12 cellular contexts compared by ENCODE assay signal in the genomic region with DNA sequence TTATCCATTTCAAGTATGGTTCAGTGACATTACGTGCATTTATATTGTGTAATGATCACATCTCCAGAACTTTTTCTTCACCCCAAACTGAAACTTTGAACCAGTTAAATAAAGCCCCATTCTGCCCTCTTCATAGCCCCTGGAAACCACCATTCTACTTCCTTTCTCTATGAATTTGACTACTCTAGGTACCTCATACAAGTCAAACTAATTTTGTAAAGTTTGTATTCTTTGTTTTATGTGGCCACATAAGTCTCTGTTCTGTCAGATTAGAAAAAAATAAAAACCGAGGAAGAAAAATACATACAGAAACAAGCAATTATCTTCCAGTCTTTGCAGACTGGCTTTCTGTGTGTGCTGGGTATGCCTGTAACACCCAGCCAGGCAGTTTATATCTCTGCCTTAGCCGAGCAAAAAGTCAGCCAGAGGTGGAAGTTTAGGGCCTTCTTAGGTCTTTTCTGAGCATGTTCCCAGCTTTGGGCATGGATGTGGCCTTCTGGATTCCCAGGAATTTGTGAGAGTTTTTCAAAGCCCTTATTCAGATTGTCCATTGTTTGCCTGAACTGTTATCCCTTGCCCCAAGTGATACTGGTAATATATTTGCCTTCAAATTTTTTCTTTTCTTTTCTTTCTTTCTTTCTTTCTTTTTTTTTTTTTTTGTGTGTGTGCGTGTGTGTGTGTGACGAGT. TPM values are rescaled to one million over a fixed set of nuclear protein-coding genes. Genes with fewer than 3 reads are reported as not detected.
A peak's percentile ranks its signal among the peaks of the same experiment; 100 is the strongest.
DNase-seq lines count a peak whose midpoint lies in the region; ATAC-seq and TF ChIP-seq lines count a peak whose summit lies in the region.
"Had no signal": no experiment of that assay in that cellular context is flagged by ENCODE, and none has a peak within 500 bp of the region (broad histone marks: within the 10 kb centered on the region; RNA-seq: fewer than 3 reads in every experiment).

No MANE protein-coding gene starts in this region.

- H3K4me3 Mint-ChIP-seq in activated T-cell treated with anti-CD3 and anti-CD28 coated beads, Interleukin-2, amount 50 U/mL, for 4 hours, result peak overlapping the region; percentile 10
- no peak overlapping the region for H3K4me3 Mint-ChIP-seq in mesothelial cell of epicardium

- peak in 1 of 2 donors; percentile 46 for ATAC-seq in activated T-cell treated with anti-CD3 and anti-CD28 coated beads, Interleukin-2, amount 50 U/mL, for 4 hours
- ATAC-seq in HG02884 (IDR thresholded peaks at IDR 0.05; ENCODE audit: unreplicated experiment), result peak; percentile 56
- ATAC-seq in stimulated activated naive CD8-positive, alpha-beta T cell treated with anti-CD3 and anti-CD28 coated beads, Interleukin-15, Interleukin-2, amounts not matched to agents 100 U/mL and 50 U/mL, for 24 hours, result peak; percentile 28
- ATAC-seq: A549 had no signal

- no peaks in the 10 kb centered on the region for H3K27me3 Mint-ChIP-seq in activated T-cell treated with anti-CD3 and anti-CD28 coated beads, Interleukin-2, amount 50 U/mL, for 4 hours (ENCODE audit: low read depth)
- H3K27me3 Mint-ChIP-seq in mesothelial cell of epicardium (ENCODE audit: low read depth), result no peaks in the 10 kb centered on the region

- H4K20me1 ChIP-seq in OCI-LY7 (ENCODE audit: insufficient read depth, low read length), result no peaks in the 10 kb centered on the region

- POLR2A ChIA-PET in OCI-LY7 (lab: Charles Lee) (interaction anchor here (0.7 kb wide), 2 partner anchors 179 to 1256 kb away, joined by 3 to 4 read pairs; no protein-coding TSS in a partner anchor), GM10248 (lab: Yijun Ruan, JAX) (no interaction called here)

- H3K4me2 ChIP-seq in OCI-LY7 (ENCODE audit: low read length), result 0 out of 2 replicates have a peak overlapping the region, but pooled peaks have one; percentile 14
- H3K4me2 ChIP-seq: A549 had no signal

- CTCF ChIA-PET in OCI-LY7 (lab: Charles Lee; ENCODE audit: unreplicated experiment), result no interaction called here
- CTCF ChIA-PET in GM10248 (lab: Yijun Ruan, JAX), result no interaction called here

- no peaks in the 10 kb centered on the region for H3K36me3 Mint-ChIP-seq in activated T-cell treated with anti-CD3 and anti-CD28 coated beads, Interleukin-2, amount 50 U/mL, for 4 hours (ENCODE audit: insufficient read depth)
- H3K36me3 Mint-ChIP-seq in mesothelial cell of epicardium, result no peaks in the 10 kb centered on the region

- peaks cover 40% of the 10 kb centered on the region for H3K4me1 ChIP-seq in OCI-LY7 (ENCODE audit: insufficient read depth, low read length, poor library complexity, severe bottlenecking)

- no TSS peak for BruUV-seq in OCI-LY7 (replicated peaks; lab: Mats Ljungman, UMichigan)

- H3K79me2 ChIP-seq in OCI-LY7 (ENCODE audit: insufficient read depth, low read depth, low read length), result no peaks in the 10 kb centered on the region

- no peak overlapping the region for H3K27ac ChIP-seq in OCI-LY7 (ENCODE audit: low read depth, low read length, poor library complexity, severe bottlenecking)
- H3K27ac ChIP-seq: A549, GM23248 had no signal

- peak overlapping the region; percentile 79 for H2AFZ ChIP-seq in OCI-LY7 (ENCODE audit: low read length)
- H2AFZ ChIP-seq: GM23248 had no signal

- intact Hi-C loops in OCI-LY7 (cut with micrococcal nuclease; ENCODE audit: unreplicated experiment), result loop anchor here (2.0 to 10.0 kb wide), 2 partner anchors 86 to 622 kb away; a partner anchor contains a TSS

- H3K4me1 Mint-ChIP-seq in activated T-cell treated with anti-CD3 and anti-CD28 coated beads, Interleukin-2, amount 50 U/mL, for 4 hours (ENCODE audit: low read depth), result peaks cover 13% of the 10 kb centered on the region
- no peaks in the 10 kb centered on the region for H3K4me1 Mint-ChIP-seq in mesothelial cell of epicardium

- no peak for DNase-seq in activated T-cell treated with anti-CD3 and anti-CD28 coated beads, Interleukin-2, amount 50 U/mL, for 4 hours
- DNase-seq in activated T-cell treated with anti-CD3 and anti-CD28 coated beads, Interleukin-2, amount 50 U/mL, for 1 hour, result no peak
- DNase-seq in OCI-LY7 (ENCODE audit: low spot score) (no peak), GM10248 (ENCODE audit: extremely low spot score) (no peak), mesothelial cell of epicardium (ENCODE audit: low spot score in 2 of 2, unreplicated experiment in 2 of 2) (no peak), CD1c-positive myeloid dendritic cell (ENCODE audit: extremely low spot score) (no peak)
- DNase-seq in stimulated activated naive CD8-positive, alpha-beta T cell treated with anti-CD3 and anti-CD28 coated beads, Interleukin-15, Interleukin-2, amounts not matched to agents 100 U/mL and 50 U/mL, for 24 hours, result no peak
- DNase-seq: activated T-cell treated with anti-CD3 and anti-CD28 coated beads for 4 hours, GM23248, NCI-H510A treated with DMSO at 0.1 percent for 48 hours had no signal

- peaks cover 20% of the 10 kb centered on the region for H3K9me3 ChIP-seq in OCI-LY7 (ENCODE audit: low read length)

- TF ChIP-seq CTCF in OCI-LY7 (conservative IDR thresholded peaks at IDR 0.05; ENCODE audit: low read length) (no peak), GM10248 (IDR thresholded peaks at IDR 0.05; ENCODE audit: control extremely low read depth, extremely low read depth, low read depth, missing control alignments) (no peak), mesothelial cell of epicardium (IDR thresholded peaks at IDR 0.05; ENCODE audit: unreplicated experiment) (no peak)

- no peak overlapping the region for H3K27ac Mint-ChIP-seq in mesothelial cell of epicardium

- no peaks in the 10 kb centered on the region; the same call in 1 of the 2 replicates for H3K36me3 ChIP-seq in OCI-LY7 (ENCODE audit: insufficient read depth, low read length)

- peaks cover 10% of the 10 kb centered on the region for H3K9me3 Mint-ChIP-seq in activated T-cell treated with anti-CD3 and anti-CD28 coated beads, Interleukin-2, amount 50 U/mL, for 4 hours
- H3K9me3 Mint-ChIP-seq in mesothelial cell of epicardium, result peaks cover 4% of the 10 kb centered on the region

- no peaks in the 10 kb centered on the region for H3K9me2 ChIP-seq in OCI-LY7 (ENCODE audit: insufficient read depth, low read length)

- no peak overlapping the region for H3K4me3 ChIP-seq in OCI-LY7 (ENCODE audit: low read depth, low read length, poor library complexity, severe bottlenecking)
- H3K4me3 ChIP-seq: A549, GM23248 had no signal

RNA-seq across cellular contexts. Expression of a gene that starts 6.0 kb away (rescaled TPM):
- not detected for total RNA-seq in activated T-cell treated with anti-CD3 and anti-CD28 coated beads, Interleukin-2, amount 50 U/mL, for 4 hours
- 4.1 and 6.1 TPM in 2 replicates for total RNA-seq in OCI-LY7 (2014; rRNA removed; shearing (Covaris generic))
- 6.4 and 6.8 TPM in 2 replicates for total RNA-seq in OCI-LY7 (2022)
- total RNA-seq in mesothelial cell of epicardium, result 7.5 to 8.0 TPM (median 7.7 TPM) in 3 replicates
